Comparison of ENCODE assay signal across 8 cellular contexts in the genomic region with DNA sequence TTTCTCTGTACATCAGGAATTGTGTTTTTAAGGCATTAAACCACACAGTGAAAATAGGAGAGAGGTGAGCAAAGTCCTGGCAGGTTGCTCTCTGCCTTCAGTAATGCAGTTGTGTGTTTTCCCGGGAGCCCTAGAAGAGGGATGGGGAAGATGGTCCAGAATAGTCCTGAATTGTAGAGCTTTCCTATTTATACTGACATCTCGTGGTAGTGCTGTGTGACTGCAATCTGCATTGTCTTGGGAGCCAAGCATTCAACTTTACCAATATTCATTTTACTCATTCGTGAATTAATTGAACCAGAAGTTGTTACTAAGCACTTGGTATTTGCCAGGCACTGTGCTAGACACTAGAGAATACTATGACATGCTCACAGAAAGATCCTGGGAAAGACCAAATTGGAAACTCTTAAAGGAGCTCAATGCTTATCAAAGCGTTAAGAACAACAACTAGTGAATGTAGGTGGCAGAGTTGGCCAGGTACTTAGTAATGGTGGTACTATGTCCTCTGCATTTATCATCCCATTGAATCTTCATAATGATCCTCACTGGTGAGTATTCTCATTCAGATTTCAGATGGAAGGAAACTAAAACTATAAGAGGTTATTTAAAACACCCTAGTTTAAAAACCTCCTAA.
DNase-seq lines count a peak whose midpoint lies in the region; ATAC-seq and TF ChIP-seq lines count a peak whose summit lies in the region.

No MANE protein-coding gene starts in this region.

- no peak overlapping the region for H3K27ac ChIP-seq in IMR-90 (ENCODE audit: insufficient read depth, low read length)
- H3K27ac ChIP-seq in osteoblast (ENCODE audit: low read depth, low read length): peak overlapping the region; percentile 11

- H3K4me1 ChIP-seq in IMR-90 (ENCODE audit: control insufficient read depth, insufficient read depth, low read length) (peaks cover 10% of the 10 kb centered on the region), osteoblast (ENCODE audit: insufficient read depth, low read length) (peaks cover 34% of the 10 kb centered on the region)

- intact Hi-C loops in Right ventricle myocardium inferior (cut with DNase I) (loop anchor here (5.0 to 10.0 kb wide), 6 partner anchors 44 to 1099 kb away; no protein-coding TSS in a partner anchor), cardiac septum (cut with DNase I) (loop anchor here (1.0 to 5.0 kb wide), 2 partner anchors 71 to 215 kb away; a partner anchor contains a TSS), IMR-90 (cut with micrococcal nuclease) (loop anchor here (1.0 to 5.0 kb wide), 6 partner anchors 76 to 1101 kb away; no protein-coding TSS in a partner anchor), lower leg skin (cut with DNase I; ENCODE audit: low total_unique reads) (loop anchor here (10.0 kb wide), 1 partner anchor 217 kb away; a partner anchor contains a TSS)

- no peak overlapping the region for H3K56ac ChIP-seq in IMR-90 (ENCODE audit: extremely low read depth, insufficient read depth, low read length)

- H3K9me3 ChIP-seq in IMR-90 (ENCODE audit: control insufficient read depth, insufficient read depth, low read length): no peaks in the 10 kb centered on the region
- H3K9me3 ChIP-seq in osteoblast (ENCODE audit: low read depth, low read length): no peaks in the 10 kb centered on the region

- no peak overlapping the region for H2BK120ac ChIP-seq in IMR-90 (ENCODE audit: low read depth, low read length)

- TF ChIP-seq POLR2A in IMR-90 (IDR thresholded peaks at IDR 0.05; ENCODE audit: low read depth, low read length) (0 out of 2 replicates have a peak, but pooled peaks have one; percentile 29), lower leg skin (IDR thresholded peaks at IDR 0.05) (no peak)

- peak; percentile 93 for TF ChIP-seq RAD21 in IMR-90 (IDR thresholded peaks at IDR 0.05; ENCODE audit: low read length)

- no peak overlapping the region for H2BK5ac ChIP-seq in IMR-90 (ENCODE audit: low read depth, low read length, poor library complexity, severe bottlenecking)

- no peaks in the 10 kb centered on the region for H3K79me1 ChIP-seq in IMR-90 (ENCODE audit: low read depth in 1 of 2, low read length in 2 of 2)

- no peak overlapping the region for H2AK5ac ChIP-seq in IMR-90 (ENCODE audit: low read depth, low read length)

- no peaks in the 10 kb centered on the region for H3K9me1 ChIP-seq in IMR-90 (ENCODE audit: insufficient read depth, low read length)

- H4K91ac ChIP-seq in IMR-90 (ENCODE audit: insufficient read depth, low read depth, low read length): no peak overlapping the region

- H3K27me3 ChIP-seq in IMR-90 (ENCODE audit: control insufficient read depth, insufficient read depth, low read length) (no peaks in the 10 kb centered on the region), osteoblast (ENCODE audit: insufficient read depth, low read length) (no peaks in the 10 kb centered on the region)

- H2BK15ac ChIP-seq in IMR-90 (ENCODE audit: low read depth, low read length): no peak overlapping the region; the same call in 2 of the 3 replicates

- H3K79me2 ChIP-seq in osteoblast (ENCODE audit: insufficient read depth, low read length): no peaks in the 10 kb centered on the region

- H4K5ac ChIP-seq in IMR-90 (ENCODE audit: low read depth, low read length): no peak overlapping the region

- POLR2A ChIA-PET in IMR-90 (lab: Charles Lee; ENCODE audit: unreplicated experiment): interaction anchor here (0.6 to 1.0 kb wide), 3 partner anchors 208 to 215 kb away, joined by 3 read pairs; a partner anchor contains a TSS

- no peak overlapping the region for H4K8ac ChIP-seq in IMR-90 (ENCODE audit: low read depth in 2 of 2, low read length in 2 of 2)

- no peak overlapping the region for H3K14ac ChIP-seq in IMR-90 (replicated peaks; ENCODE audit: low read depth, low read length)

- no peak overlapping the region for H3K9ac ChIP-seq in IMR-90 (ENCODE audit: low read depth, low read length)

- no peak overlapping the region for H3K4me2 ChIP-seq in IMR-90 (ENCODE audit: low read depth, low read length)
- H3K4me2 ChIP-seq in osteoblast (ENCODE audit: insufficient read depth, low read length): no peak overlapping the region

- no peaks in the 10 kb centered on the region for H3K36me3 ChIP-seq in IMR-90 (ENCODE audit: control insufficient read depth, insufficient read depth, low read length)
- no peaks in the 10 kb centered on the region for H3K36me3 ChIP-seq in osteoblast (ENCODE audit: insufficient read depth, low read length)

- no peak overlapping the region for H3K23ac ChIP-seq in IMR-90 (ENCODE audit: low read depth, low read length)

- DNase-seq in Right ventricle myocardium inferior (ENCODE audit: missing footprints): no peak
- DNase-seq in cardiac septum (ENCODE audit: low spot score): no peak
- DNase-seq in IMR-90: peak; percentile 63
- peak; percentile 58 for DNase-seq in SK-N-DZ (ENCODE audit: low spot score)
- DNase-seq in fibroblast of pulmonary artery (ENCODE audit: low read depth): peak; percentile 80
- peak; percentile 87 for DNase-seq in osteoblast (ENCODE audit: insufficient read length, low spot score, missing footprints)
- no peak for DNase-seq in NCI-H1048 (lab: John Stamatoyannopoulos, UW)
- DNase-seq in lower leg skin (ENCODE audit: low spot score in 2 of 2): no peak

- no peak overlapping the region for H2AFZ ChIP-seq in IMR-90 (replicated peaks; ENCODE audit: low read length, poor library complexity)
- H2AFZ ChIP-seq in osteoblast (ENCODE audit: low read length): no peak overlapping the region

- H2BK20ac ChIP-seq in IMR-90 (ENCODE audit: low read depth, low read length): no peak overlapping the region

- H4K20me1 ChIP-seq in IMR-90 (ENCODE audit: insufficient read depth, low read length) (no peaks in the 10 kb centered on the region), osteoblast (ENCODE audit: insufficient read depth, low read length) (no peaks in the 10 kb centered on the region)

- in situ Hi-C loops in IMR-90 (cut with MboI; ENCODE audit: low sequenced_read_pairs): no loop called here

- dilution Hi-C loops in IMR-90 (cut with HindIII; ENCODE audit: low sequenced_read_pairs, unreplicated experiment): no loop called here

- CTCF ChIA-PET in IMR-90 (lab: Yijun Ruan, JAX): interaction anchor here (0.6 to 4.7 kb wide), 9 partner anchors 9 to 215 kb away, joined by 3 to 28 read pairs (median 4); no protein-coding TSS in a partner anchor

- TF ChIP-seq CTCF in IMR-90 (conservative IDR thresholded peaks at IDR 0.05; ENCODE audit: low read depth, low read length): peak; percentile 90
- peak; percentile 97 for TF ChIP-seq CTCF in fibroblast of pulmonary artery (IDR thresholded peaks at IDR 0.05; ENCODE audit: low read length, missing control alignments)
- peak; percentile 95 for TF ChIP-seq CTCF in osteoblast (IDR thresholded peaks at IDR 0.05; ENCODE audit: extremely low read depth, low read depth, low read length)
- no peak for TF ChIP-seq CTCF in lower leg skin (IDR thresholded peaks at IDR 0.05)

- no TSS peak for BruUV-seq in IMR-90 (replicated peaks; lab: Mats Ljungman, UMichigan)

- H3K4me3 ChIP-seq in IMR-90 (ENCODE audit: insufficient read depth, low read depth, low read length) (no peak overlapping the region), fibroblast of pulmonary artery (replicated peaks; ENCODE audit: low read depth, low read length) (no peak overlapping the region), osteoblast (ENCODE audit: insufficient read depth, low read length) (no peak overlapping the region), lower leg skin (ENCODE audit: low read depth, poor library complexity, severe bottlenecking) (no peak overlapping the region)

- WGBS in IMR-90 (ENCODE audit: extremely low coverage in 2 of 2, insufficient read length in 1 of 2), 2 experiments: no CpG with 5 or more reads among the region's 4 CpGs
- 19 to 25% methylated on average over 4 of the region's 4 CpGs for WGBS in lower leg skin, 2 donors

- H3K18ac ChIP-seq in IMR-90 (ENCODE audit: low read depth, low read length): no peak overlapping the region

- ATAC-seq in Right ventricle myocardium inferior (peak; percentile 86), IMR-90 (ENCODE audit: low read depth) (peak; percentile 93)

- no peak overlapping the region for H2AK9ac ChIP-seq in IMR-90 (replicated peaks; ENCODE audit: low read depth, low read length, poor library complexity)

- no peak overlapping the region for H3K4ac ChIP-seq in IMR-90 (ENCODE audit: low read depth, low read length)

TF ChIP-seq in IMR-90, 13 proteins besides CTCF, POLR2A, EP300 and RAD21:
- TF ChIP-seq FOS (IDR thresholded peaks at IDR 0.05; ENCODE audit: low read depth, low read length) (no peak), SMC3 (IDR thresholded peaks at IDR 0.05; ENCODE audit: low read depth, low read length) (peak; percentile 91), MXI1 (IDR thresholded peaks at IDR 0.05; ENCODE audit: borderline replicate concordance, low read depth, low read length) (no peak), BHLHE40 (IDR thresholded peaks at IDR 0.05; ENCODE audit: low read depth, low read length) (no peak), NFE2L2 (IDR thresholded peaks at IDR 0.05; ENCODE audit: low read depth, low read length) (no peak), CHD1 (IDR thresholded peaks at IDR 0.05; ENCODE audit: low read depth, low read length) (no peak)
- TF ChIP-seq, protein P1, sequence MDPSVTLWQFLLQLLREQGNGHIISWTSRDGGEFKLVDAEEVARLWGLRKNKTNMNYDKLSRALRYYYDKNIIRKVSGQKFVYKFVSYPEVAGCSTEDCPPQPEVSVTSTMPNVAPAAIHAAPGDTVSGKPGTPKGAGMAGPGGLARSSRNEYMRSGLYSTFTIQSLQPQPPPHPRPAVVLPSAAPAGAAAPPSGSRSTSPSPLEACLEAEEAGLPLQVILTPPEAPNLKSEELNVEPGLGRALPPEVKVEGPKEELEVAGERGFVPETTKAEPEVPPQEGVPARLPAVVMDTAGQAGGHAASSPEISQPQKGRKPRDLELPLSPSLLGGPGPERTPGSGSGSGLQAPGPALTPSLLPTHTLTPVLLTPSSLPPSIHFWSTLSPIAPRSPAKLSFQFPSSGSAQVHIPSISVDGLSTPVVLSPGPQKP (IDR thresholded peaks at IDR 0.05; ENCODE audit: borderline replicate concordance, low read depth, low read length): no peak

Comparison
In these comparisons a context has a peak if more than half of its experiments do, and no peak if none do; other contexts are left out.
1. DNase-seq: peak in IMR-90 (single experiment), SK-N-DZ (single experiment), fibroblast of pulmonary artery (single experiment) and osteoblast (single experiment); none in Right ventricle myocardium inferior (single experiment), cardiac septum (single experiment), NCI-H1048 (single experiment) and lower leg skin (0 of 2).
2. CTCF ChIP-seq: peak in IMR-90 (single experiment), fibroblast of pulmonary artery (single experiment) and osteoblast (single experiment); none in lower leg skin (0 of 3).